ENCODE assay signal across 16 cellular contexts in genomic region chr3:157311633-157312365, GRCh38.
DNase-seq lines count a peak whose midpoint lies in the region; ATAC-seq, FAIRE-seq and TF ChIP-seq lines count a peak whose summit lies in the region.
"Had no signal": no experiment of that assay in that cellular context is flagged by ENCODE, and none has a peak within 500 bp of the region (broad histone marks: within the 10 kb centered on the region; RNA-seq: fewer than 3 reads in every experiment).

No MANE protein-coding gene starts in this region.

- DNase-seq in AG09319 (ENCODE audit: extremely low read depth, low read depth), result peak; percentile 87
- peak; percentile 18 for DNase-seq in bronchial epithelial cell (ENCODE audit: low read depth)
- DNase-seq in mesenchymal stem cell, result peak; percentile 33
- DNase-seq in SIG-M5 (lab: John Stamatoyannopoulos, UW), result no peak
- no peak for DNase-seq in Karpas-422
- DNase-seq in SIG-M5 treated with dmso at 0.1 percent for 504 hours (lab: John Stamatoyannopoulos, UW; ENCODE audit: unreplicated experiment), result no peak
- DNase-seq: activated CD4-positive, alpha-beta T cell treated with anti-CD3 and anti-CD28 coated beads for 1 hour; CD4-positive, alpha-beta T cell; cortex of kidney; GOT3; NCI-H510A; retina; tibial artery had no signal

- no peak overlapping the region for H3K4ac ChIP-seq in mesenchymal stem cell (ENCODE audit: low read depth in 1 of 2, low read length in 2 of 2)

- no peak overlapping the region for H3K9ac ChIP-seq in Loucy (ENCODE audit: low read depth, low read length, poor library complexity, severe bottlenecking)
- H3K9ac ChIP-seq in mesenchymal stem cell (ENCODE audit: low read length), result peak overlapping the region; percentile 46
- H3K9ac ChIP-seq in Karpas-422 (ENCODE audit: low read length), result no peak overlapping the region

- H3K4me2 ChIP-seq in Loucy (ENCODE audit: low read depth, low read length, poor library complexity, severe bottlenecking) (no peak overlapping the region), mesenchymal stem cell (ENCODE audit: low read length, poor library complexity, severe bottlenecking) (no peak overlapping the region), Karpas-422 (ENCODE audit: low read depth, low read length, poor library complexity, severe bottlenecking) (no peak overlapping the region)
- H3K4me2 ChIP-seq: hepatocyte had no signal

- H3K4me3 ChIP-seq in Loucy (ENCODE audit: low read length, poor library complexity, severe bottlenecking) (no peak overlapping the region), bronchial epithelial cell (ENCODE audit: low read depth, low read length) (no peak overlapping the region), mesenchymal stem cell (ENCODE audit: insufficient read depth in 1 of 2, low read depth in 1 of 2, low read length in 2 of 2) (no peak overlapping the region), Karpas-422 (ENCODE audit: low read length) (no peak overlapping the region)
- H3K4me3 ChIP-seq: hepatocyte, tibial artery had no signal

- H2BK5ac ChIP-seq in mesenchymal stem cell (ENCODE audit: low read depth, low read length, poor library complexity, severe bottlenecking), result no peak overlapping the region

- H2AFZ ChIP-seq in Loucy (ENCODE audit: low read length) (peak overlapping the region; percentile 32; the same call in 1 of the 2 replicates), mesenchymal stem cell (ENCODE audit: low read depth, low read length) (no peak overlapping the region), Karpas-422 (ENCODE audit: low read length) (no peak overlapping the region)
- H2AFZ ChIP-seq: hepatocyte had no signal

- H4K91ac ChIP-seq in mesenchymal stem cell (ENCODE audit: low read length), result no peak overlapping the region

- H4K20me1 ChIP-seq in Loucy (ENCODE audit: insufficient read depth, low read length, poor library complexity, severe bottlenecking) (no peaks in the 10 kb centered on the region), Karpas-422 (ENCODE audit: insufficient read depth, low read depth, low read length) (no peaks in the 10 kb centered on the region)

- H3K27ac ChIP-seq in mesenchymal stem cell (ENCODE audit: low read length, poor library complexity, severe bottlenecking), result no peak overlapping the region
- H3K27ac ChIP-seq in Karpas-422 (ENCODE audit: low read length), result no peak overlapping the region
- H3K27ac ChIP-seq: hepatocyte, tibial artery had no signal

- no peak overlapping the region for H2BK15ac ChIP-seq in mesenchymal stem cell (ENCODE audit: low read depth, poor library complexity, severe bottlenecking)

- no peak overlapping the region for H3K18ac ChIP-seq in mesenchymal stem cell (ENCODE audit: low read depth in 1 of 2, low read length in 2 of 2)

- ATAC-seq in GM19463 (IDR thresholded peaks at IDR 0.05; ENCODE audit: unreplicated experiment), result no peak

- no peak overlapping the region for H4K8ac ChIP-seq in mesenchymal stem cell (ENCODE audit: low read length)

- H3K9me2 ChIP-seq in Loucy (replicated peaks; ENCODE audit: low read depth, low read length) (no peaks in the 10 kb centered on the region), Karpas-422 (replicated peaks; ENCODE audit: insufficient read depth, low read length) (no peaks in the 10 kb centered on the region)

- H2AK5ac ChIP-seq in mesenchymal stem cell (ENCODE audit: low read length, severe bottlenecking), result no peak overlapping the region

- no peaks in the 10 kb centered on the region for H3F3A ChIP-seq in Loucy (ENCODE audit: low read depth)

- H3K27me3 ChIP-seq in Loucy (ENCODE audit: insufficient read depth, low read length, poor library complexity, severe bottlenecking) (no peaks in the 10 kb centered on the region), bronchial epithelial cell (ENCODE audit: control insufficient read depth, insufficient read depth, low read length) (no peaks in the 10 kb centered on the region), mesenchymal stem cell (ENCODE audit: control insufficient read depth in 1 of 2, insufficient read depth in 1 of 2, low read length in 2 of 2) (no peaks in the 10 kb centered on the region), Karpas-422 (ENCODE audit: low read length) (peaks cover 4% of the 10 kb centered on the region; the same call in 1 of the 2 replicates)
- H3K27me3 ChIP-seq: hepatocyte, tibial artery had no signal

- FAIRE-seq in bronchial epithelial cell (lab: Jason Lieb, UNC), result no peak

- H3K36me3 ChIP-seq in Loucy (ENCODE audit: insufficient read depth, low read length) (no peaks in the 10 kb centered on the region), bronchial epithelial cell (ENCODE audit: control insufficient read depth, insufficient read depth, low read length) (no peaks in the 10 kb centered on the region), mesenchymal stem cell (ENCODE audit: control insufficient read depth in 1 of 2, insufficient read depth in 2 of 2, low read depth in 1 of 2, low read length in 2 of 2) (no peaks in the 10 kb centered on the region), Karpas-422 (ENCODE audit: insufficient read depth, low read length) (no peaks in the 10 kb centered on the region)
- H3K36me3 ChIP-seq: tibial artery had no signal

- H3K23ac ChIP-seq in mesenchymal stem cell (ENCODE audit: low read length in 2 of 2), result no peak overlapping the region

- no peak overlapping the region for H3K14ac ChIP-seq in mesenchymal stem cell (ENCODE audit: low read length in 2 of 2)

- H3K4me1 ChIP-seq in Loucy (ENCODE audit: insufficient read depth, low read length, poor library complexity, severe bottlenecking) (peaks cover 15% of the 10 kb centered on the region), mesenchymal stem cell (ENCODE audit: control insufficient read depth, insufficient read depth, low read depth, low read length) (no peaks in the 10 kb centered on the region), Karpas-422 (ENCODE audit: low read length) (no peaks in the 10 kb centered on the region)

- no CpG with 5 or more reads among the region's 2 CpGs for WGBS in mesenchymal stem cell

- no peak overlapping the region for H2BK12ac ChIP-seq in mesenchymal stem cell (ENCODE audit: low read length in 2 of 2)

- H3K9me3 ChIP-seq in Loucy (ENCODE audit: insufficient read depth, low read depth, low read length) (no peaks in the 10 kb centered on the region), mesenchymal stem cell (ENCODE audit: control insufficient read depth, low read length) (no peaks in the 10 kb centered on the region), Karpas-422 (ENCODE audit: low read length) (no peaks in the 10 kb centered on the region)
- H3K9me3 ChIP-seq: tibial artery had no signal

- no peak for TF ChIP-seq CTCF in AG09319 (IDR thresholded peaks at IDR 0.05; ENCODE audit: low read depth, low read length)
- no peak for TF ChIP-seq CTCF in Loucy (conservative IDR thresholded peaks at IDR 0.05; ENCODE audit: low read length)
- TF ChIP-seq CTCF in bronchial epithelial cell (IDR thresholded peaks at IDR 0.05; ENCODE audit: insufficient read depth, low read length, severe bottlenecking), result no peak

- no peak overlapping the region for H2BK120ac ChIP-seq in mesenchymal stem cell (ENCODE audit: low read depth, low read length)

- H3K79me2 ChIP-seq in Loucy (ENCODE audit: insufficient read depth, low read length) (no peaks in the 10 kb centered on the region), Karpas-422 (ENCODE audit: low read length) (no peaks in the 10 kb centered on the region)
- H3K79me2 ChIP-seq: hepatocyte had no signal

- no peaks in the 10 kb centered on the region for H3K79me1 ChIP-seq in mesenchymal stem cell (replicated peaks; ENCODE audit: low read length, poor library complexity, severe bottlenecking)

Comparison
In these comparisons a context has a peak if more than half of its experiments do, and no peak if none do; other contexts are left out.
1. DNase-seq: peak in AG09319 (single experiment), bronchial epithelial cell (single experiment) and mesenchymal stem cell (single experiment); none in SIG-M5 (single experiment), Karpas-422 (single experiment) and SIG-M5 treated with dmso at 0.1 percent for 504 hours (single experiment).